8 cellular contexts compared by ENCODE assay signal in the genomic region with DNA sequence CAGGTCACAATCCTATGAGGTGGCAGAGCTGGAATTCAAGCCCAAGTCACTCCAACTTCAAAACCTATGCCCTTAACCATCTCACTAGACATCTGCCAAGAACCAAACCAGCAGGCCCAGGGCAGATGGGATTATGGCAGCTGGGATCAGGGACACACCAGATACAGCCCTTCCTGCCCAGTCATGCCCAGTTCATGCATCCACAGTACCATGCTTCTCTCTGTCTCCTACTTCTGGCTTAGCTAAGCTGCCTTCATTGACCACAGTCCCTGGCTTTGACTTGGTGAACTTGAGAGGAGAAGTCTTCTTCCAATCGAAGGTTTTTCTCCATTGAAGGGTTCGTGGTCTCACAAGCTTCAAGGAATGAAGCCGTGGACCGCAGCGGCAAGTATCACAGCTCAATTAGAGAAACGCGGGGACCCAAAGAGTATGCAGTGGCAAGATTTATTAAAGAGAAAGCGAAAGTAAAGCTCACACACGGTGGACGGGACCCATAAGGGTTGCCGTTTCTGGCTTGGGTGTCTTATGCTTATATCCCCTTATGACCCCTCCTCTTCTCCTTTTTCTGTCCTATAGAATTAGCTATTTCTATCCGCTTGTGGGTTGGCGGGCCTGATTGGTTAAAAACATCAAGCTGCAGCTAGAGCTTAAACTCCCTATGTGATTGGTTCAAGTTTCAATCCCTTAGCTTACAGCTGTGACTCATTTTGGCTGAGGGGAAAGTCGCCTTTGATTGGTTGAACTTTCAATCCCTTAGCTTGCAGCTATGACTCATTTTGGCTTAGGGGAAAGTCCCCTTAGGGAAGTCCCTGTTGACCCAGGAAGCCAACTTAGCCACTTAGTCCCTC.
DNase-seq lines count a peak whose midpoint lies in the region; ATAC-seq and TF ChIP-seq lines count a peak whose summit lies in the region.

No MANE protein-coding gene starts in this region.

- H3K4me1 ChIP-seq in Peyer's patch: no peaks in the 10 kb centered on the region

- ATAC-seq in GM18868 (IDR thresholded peaks at IDR 0.05; ENCODE audit: unreplicated experiment) (peak; percentile 90), HG02571 (IDR thresholded peaks at IDR 0.05; ENCODE audit: unreplicated experiment) (peak; percentile 78)

- no peaks in the 10 kb centered on the region for H3K9me3 ChIP-seq in WERI-Rb-1 (ENCODE audit: severe bottlenecking)
- H3K9me3 ChIP-seq in Peyer's patch: no peaks in the 10 kb centered on the region

- H3K4me3 ChIP-seq in NB4 (ENCODE audit: low read depth, low read length): no peak overlapping the region
- no peak overlapping the region for H3K4me3 ChIP-seq in WERI-Rb-1 (ENCODE audit: low read depth, low read length)
- H3K4me3 ChIP-seq in Peyer's patch: no peak overlapping the region

- TF ChIP-seq POLR2A in NB4 (IDR thresholded peaks at IDR 0.05; ENCODE audit: extremely low read depth, insufficient read length) (no peak), Peyer's patch (IDR thresholded peaks at IDR 0.05) (no peak)

- DNase-seq in NB4 (ENCODE audit: low read depth) (peak; percentile 47), renal cortical epithelial cell (ENCODE audit: low read depth) (peak; percentile 67), T-helper 9 cell (no peak), WERI-Rb-1 (no peak), Peyer's patch (no peak)
- DNase-seq in activated naive CD4-positive, alpha-beta T cell treated with anti-CD3 and anti-CD28 coated beads, Interleukin-2, amount 50 U/mL, for 16 hours: peak; percentile 12

- TF ChIP-seq CTCF in NB4 (IDR thresholded peaks at IDR 0.05; ENCODE audit: low read depth, low read length) (no peak), WERI-Rb-1 (IDR thresholded peaks at IDR 0.05; ENCODE audit: low read depth, low read length) (no peak), Peyer's patch (IDR thresholded peaks at IDR 0.05) (no peak)

- no peak overlapping the region for H3K27ac ChIP-seq in WERI-Rb-1
- H3K27ac ChIP-seq in Peyer's patch: no peak overlapping the region

- no peaks in the 10 kb centered on the region for H3K36me3 ChIP-seq in WERI-Rb-1
- no peaks in the 10 kb centered on the region for H3K36me3 ChIP-seq in Peyer's patch

- H3K27me3 ChIP-seq in WERI-Rb-1 (ENCODE audit: insufficient read depth, low read depth, severe bottlenecking) (no peaks in the 10 kb centered on the region), Peyer's patch (no peaks in the 10 kb centered on the region)

Comparison
In these comparisons a context has a peak if more than half of its experiments do, and no peak if none do; other contexts are left out.
1. DNase-seq: peak in NB4 (single experiment), activated naive CD4-positive, alpha-beta T cell treated with anti-CD3 and anti-CD28 coated beads, Interleukin-2, amount 50 U/mL, for 16 hours (single experiment) and renal cortical epithelial cell (single experiment); none in T-helper 9 cell (single experiment), WERI-Rb-1 (single experiment) and Peyer's patch (0 of 3).